9 cellular contexts compared by ENCODE assay signal in the genomic region with DNA sequence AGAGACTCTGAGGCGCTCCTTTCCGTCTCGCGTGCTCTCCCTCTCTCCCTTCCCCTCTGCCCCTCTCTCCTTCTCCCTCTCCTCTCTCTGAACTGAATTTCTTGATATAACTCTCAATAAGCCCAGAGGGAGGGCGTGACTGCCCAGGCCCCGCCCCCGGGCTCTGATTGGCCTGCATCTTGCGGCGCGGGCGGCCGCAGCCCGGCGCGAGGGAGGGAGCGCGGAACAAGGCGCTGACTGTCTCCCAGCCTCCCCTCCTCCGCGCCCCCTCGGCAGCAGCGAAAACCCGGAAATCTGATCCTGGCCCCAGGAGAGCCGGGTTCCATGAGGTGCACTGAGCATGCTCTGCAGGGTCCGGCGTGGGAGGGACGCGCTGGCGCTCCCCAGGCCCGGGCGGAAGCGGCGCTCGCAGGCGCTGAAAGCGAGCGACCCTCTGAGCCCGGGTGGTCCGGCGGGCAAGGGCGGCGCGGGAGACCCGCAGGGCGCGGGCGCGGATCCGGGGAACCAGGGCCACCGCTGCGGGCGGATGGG. TPM values are rescaled to one million over a fixed set of nuclear protein-coding genes. Genes with fewer than 3 reads are reported as not detected.
DNase-seq lines count a peak whose midpoint lies in the region; ATAC-seq, FAIRE-seq and TF ChIP-seq lines count a peak whose summit lies in the region.
"Had no signal": no experiment of that assay in that cellular context is flagged by ENCODE, and none has a peak within 500 bp of the region (broad histone marks: within the 10 kb centered on the region; RNA-seq: fewer than 3 reads in every experiment).

A gene with protein sequence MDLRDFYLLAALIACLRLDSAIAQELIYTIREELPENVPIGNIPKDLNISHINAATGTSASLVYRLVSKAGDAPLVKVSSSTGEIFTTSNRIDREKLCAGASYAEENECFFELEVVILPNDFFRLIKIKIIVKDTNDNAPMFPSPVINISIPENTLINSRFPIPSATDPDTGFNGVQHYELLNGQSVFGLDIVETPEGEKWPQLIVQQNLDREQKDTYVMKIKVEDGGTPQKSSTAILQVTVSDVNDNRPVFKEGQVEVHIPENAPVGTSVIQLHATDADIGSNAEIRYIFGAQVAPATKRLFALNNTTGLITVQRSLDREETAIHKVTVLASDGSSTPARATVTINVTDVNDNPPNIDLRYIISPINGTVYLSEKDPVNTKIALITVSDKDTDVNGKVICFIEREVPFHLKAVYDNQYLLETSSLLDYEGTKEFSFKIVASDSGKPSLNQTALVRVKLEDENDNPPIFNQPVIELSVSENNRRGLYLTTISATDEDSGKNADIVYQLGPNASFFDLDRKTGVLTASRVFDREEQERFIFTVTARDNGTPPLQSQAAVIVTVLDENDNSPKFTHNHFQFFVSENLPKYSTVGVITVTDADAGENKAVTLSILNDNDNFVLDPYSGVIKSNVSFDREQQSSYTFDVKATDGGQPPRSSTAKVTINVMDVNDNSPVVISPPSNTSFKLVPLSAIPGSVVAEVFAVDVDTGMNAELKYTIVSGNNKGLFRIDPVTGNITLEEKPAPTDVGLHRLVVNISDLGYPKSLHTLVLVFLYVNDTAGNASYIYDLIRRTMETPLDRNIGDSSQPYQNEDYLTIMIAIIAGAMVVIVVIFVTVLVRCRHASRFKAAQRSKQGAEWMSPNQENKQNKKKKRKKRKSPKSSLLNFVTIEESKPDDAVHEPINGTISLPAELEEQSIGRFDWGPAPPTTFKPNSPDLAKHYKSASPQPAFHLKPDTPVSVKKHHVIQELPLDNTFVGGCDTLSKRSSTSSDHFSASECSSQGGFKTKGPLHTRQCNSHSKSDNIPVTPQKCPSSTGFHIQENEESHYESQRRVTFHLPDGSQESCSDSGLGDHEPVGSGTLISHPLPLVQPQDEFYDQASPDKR (N-terminal part only) (minus strand): TSS at position 94 of the 531 bp plus-strand sequence. CDS start 1,896 bp downstream, outside the sequence.

- DNase-seq in NCI-H82 (lab: John Stamatoyannopoulos, UW), result peak; percentile 99
- peak; percentile 63 to 66 for DNase-seq in activated CD8-positive, alpha-beta memory T cell treated with anti-CD3 and anti-CD28 coated beads for 4 hours (ENCODE audit: low read depth in 2 of 2)
- DNase-seq in H1 (ENCODE audit: low read depth in 1 of 2, low spot score in 2 of 2), result peak; percentile 81 to 97
- peak; percentile 55 to 70 for DNase-seq in memory B cell (ENCODE audit: low spot score in 2 of 2)
- DNase-seq in stimulated activated CD8-positive, alpha-beta memory T cell treated with anti-CD3 and anti-CD28 coated beads, Interleukin-12 subunit alpha, Interleukin-12 subunit beta, amount 100 ng/mL, for 1 hour (ENCODE audit: low read depth), result peak; percentile 55

- no peak within 1 kb of the TSS for H3K14ac ChIP-seq in H1 (ENCODE audit: insufficient read length)

- 0 out of 2 replicates have a peak within 1 kb of the TSS, but pooled peaks have one; percentile 22 for H2BK15ac ChIP-seq in H1 (ENCODE audit: low read length)

- H2BK12ac ChIP-seq in H1 (ENCODE audit: low read depth, low read length), result no peak within 1 kb of the TSS; the same call in 1 of the 2 replicates

- H3K27me3 ChIP-seq in H1 (replicated peaks in 1 of 4; ENCODE audit: control insufficient read depth in 3 of 4, extremely low read depth in 1 of 4, insufficient read depth in 3 of 4, low read length in 3 of 4), result peaks cover 0 to 5% (median 5%) of the 10 kb centered on the region in 4 experiments; a peak in 4 of 7 replicates

- no peak within 1 kb of the TSS for H3K4ac ChIP-seq in H1 (replicated peaks; ENCODE audit: insufficient read length, low read depth, low read length)

- H3K9ac ChIP-seq in H1 (replicated peaks in 1 of 4; ENCODE audit: extremely low read depth in 1 of 4, low read depth in 3 of 4, low read length in 3 of 4), result peak within 1 kb of the TSS; percentile 35 to 60 (median 44); a peak in 6 of 7 replicates

- peak within 1 kb of the TSS; percentile 80 for H4K8ac ChIP-seq in H1 (ENCODE audit: extremely low read depth, insufficient read depth, low read length)

- H3K27ac Mint-ChIP-seq in memory B cell, result no peak within 1 kb of the TSS

- H3K9me3 ChIP-seq in H1 (ENCODE audit: insufficient read depth in 2 of 2, low read depth in 1 of 2, low read length in 1 of 2), result no peaks in the 10 kb centered on the region

- no peaks in the 10 kb centered on the region for H3K79me1 ChIP-seq in H1 (ENCODE audit: low read depth, low read length)

- FAIRE-seq in H1 (lab: Jason Lieb, UNC), result no peak
- FAIRE-seq: TTC549 had no signal

- POLR2A ChIA-PET in H1 (lab: Charles Lee; ENCODE audit: partially characterized antibody), result no interaction called here

- H2BK20ac ChIP-seq in H1 (ENCODE audit: low read length), result no peak within 1 kb of the TSS

- peak within 1 kb of the TSS; percentile 75 for H4K5ac ChIP-seq in H1 (ENCODE audit: insufficient read length, low read depth, low read length)

- no peak; a peak in 1 of 3 replicates for TF ChIP-seq POLR2A in H1 (IDR thresholded peaks at IDR 0.05; ENCODE audit: control extremely low read depth in 1 of 2, low read depth in 2 of 2, low read length in 2 of 2)

- peaks cover 6% of the 10 kb centered on the region for H3K4me1 Mint-ChIP-seq in memory B cell

- H3K23ac ChIP-seq in H1 (ENCODE audit: insufficient read length), result no peak within 1 kb of the TSS

- H3K4me1 ChIP-seq in H1 (replicated peaks in 1 of 4; ENCODE audit: control insufficient read depth in 3 of 4, insufficient read depth in 4 of 4, low read length in 3 of 4), result peaks cover 0 to 3% (median 0%) of the 10 kb centered on the region in 4 experiments; a peak in 5 of 7 replicates

- no peak within 1 kb of the TSS for H3K4me3 Mint-ChIP-seq in memory B cell

- no peaks in the 10 kb centered on the region for H3K9me3 Mint-ChIP-seq in memory B cell

- H3K27ac ChIP-seq in C4-2B, result peak within 1 kb of the TSS; percentile 18; the same call in 1 of the 2 replicates
- no peak within 1 kb of the TSS for H3K27ac ChIP-seq in H1 (ENCODE audit: low read depth, low read length)

- peak; percentile 96 for ATAC-seq in GM19438 (IDR thresholded peaks at IDR 0.05; ENCODE audit: low read depth, unreplicated experiment)
- peak; percentile 98 for ATAC-seq in HG03565 (IDR thresholded peaks at IDR 0.05; ENCODE audit: unreplicated experiment)
- ATAC-seq in memory B cell (ENCODE audit: low read depth), result peak; percentile 94

- no peak for TF ChIP-seq RAD21 in H1 (IDR thresholded peaks at IDR 0.05 in 1 of 2, conservative IDR thresholded peaks at IDR 0.05 in 1 of 2; ENCODE audit: low read depth in 2 of 2, low read length in 2 of 2)

- H3K56ac ChIP-seq in H1 (replicated peaks; ENCODE audit: insufficient read length, low read depth, low read length), result peak within 1 kb of the TSS; percentile 54

- no peaks in the 10 kb centered on the region for H3K36me3 ChIP-seq in H1 (ENCODE audit: control insufficient read depth in 2 of 4, insufficient read depth in 4 of 4, low read length in 3 of 4)

- peak within 1 kb of the TSS; percentile 82 for H4K91ac ChIP-seq in H1 (replicated peaks; ENCODE audit: insufficient read length, low read length)

- peak within 1 kb of the TSS; percentile 61; the same call in 1 of the 2 replicates for H2BK5ac ChIP-seq in H1 (ENCODE audit: low read depth, low read length)

- no peak within 1 kb of the TSS; the same call in 1 of the 2 replicates for H3K18ac ChIP-seq in H1 (ENCODE audit: extremely low read depth, low read length)

- H4K20me1 ChIP-seq in H1 (replicated peaks in 1 of 2; ENCODE audit: control insufficient read depth in 1 of 2, insufficient read depth in 2 of 2, low read length in 2 of 2), result no peaks in the 10 kb centered on the region

- H3K23me2 ChIP-seq in H1 (ENCODE audit: low read depth, low read length), result peaks cover 7% of the 10 kb centered on the region

- peak within 1 kb of the TSS; percentile 76 to 88 (median 86) for H3K4me3 ChIP-seq in H1 (ENCODE audit: extremely low read depth in 1 of 4, insufficient read depth in 2 of 4, low read depth in 3 of 4, low read length in 4 of 4)

- 1% methylated on average over 35 of the region's 52 CpGs; no CpG with 5 or more reads in 1 of the 2 experiments for WGBS in H1 (ENCODE audit: extremely low coverage in 1 of 2, insufficient coverage in 1 of 2, insufficient read length in 1 of 2, insufficient replicate concordance in 2 of 2, low coverage in 1 of 2, low lambda C conversion rate in 2 of 2, missing lambda C conversion rate in 1 of 2), 2 experiments

- H3K36me3 Mint-ChIP-seq in memory B cell, result no peaks in the 10 kb centered on the region

- CTCF ChIA-PET in H1 (lab: Charles Lee; ENCODE audit: partially characterized antibody), result interaction anchor here (0.6 to 1.3 kb wide), 2 partner anchors 186 to 611 kb away, joined by 3 to 4 read pairs; no protein-coding TSS in a partner anchor

- H2AFZ ChIP-seq in H1 (ENCODE audit: low read length), result peak within 1 kb of the TSS; percentile 92

- no peak within 1 kb of the TSS for H2AK5ac ChIP-seq in H1 (ENCODE audit: low read depth, low read length)

- TF ChIP-seq CTCF in C4-2B (conservative IDR thresholded peaks at IDR 0.05) (no peak), H1 (IDR thresholded peaks at IDR 0.05; ENCODE audit: control extremely low read depth in 1 of 3, insufficient read depth in 1 of 3, low read depth in 1 of 3, low read length in 3 of 3) (no peak)

- peaks cover 10% of the 10 kb centered on the region for H3K27me3 Mint-ChIP-seq in memory B cell

- peak in 1 of 2 experiments; percentile 64; a peak in 1 of 3 replicates for TF ChIP-seq EP300 in H1 (IDR thresholded peaks at IDR 0.05; ENCODE audit: borderline replicate concordance in 1 of 2, low read depth in 2 of 2, low read length in 2 of 2)

- no peaks in the 10 kb centered on the region for H3K79me2 ChIP-seq in H1 (ENCODE audit: control insufficient read depth in 1 of 2, insufficient read depth in 2 of 2, low read length in 2 of 2)

- H2BK120ac ChIP-seq in H1 (replicated peaks; ENCODE audit: low read depth, low read length), result no peak within 1 kb of the TSS

- peak within 1 kb of the TSS; percentile 92 to 100 for H3K4me2 ChIP-seq in H1 (ENCODE audit: insufficient read depth in 1 of 2, low read depth in 2 of 2, low read length in 2 of 2)

TF ChIP-seq in H1, 55 proteins besides CTCF, POLR2A, EP300 and RAD21 (continues in another document):
- TF ChIP-seq CTBP2 (IDR thresholded peaks at IDR 0.05; ENCODE audit: borderline replicate concordance, insufficient read depth, insufficient read length, low read length) (peak; percentile 92), BCL11A (IDR thresholded peaks at IDR 0.05; ENCODE audit: low read depth in 2 of 2, low read length in 2 of 2) (no peak), SIX5 (IDR thresholded peaks at IDR 0.05; ENCODE audit: low read depth, low read length) (no peak), ASH2L (IDR thresholded peaks at IDR 0.05; ENCODE audit: low read length) (no peak)

RNA-seq across cellular contexts. Expression of the gene that starts here (rescaled TPM):
- total RNA-seq in H1 (2021; fragmentation: NEBNext Ultra II Directional; extraction: Animal tissue kit (Norgen Biotek cat#: 25700)), result 0.60 and 0.77 TPM in 2 replicates
- polyA plus RNA-seq in H1 (2011; rRNA removed), result 0.08 and 0.12 TPM in 2 replicates
- 0.17 TPM for polyA plus RNA-seq in H1 (2011; cell fraction: cytosol; rRNA removed)
- polyA plus RNA-seq in H1 (2011; cell fraction: nucleus; rRNA removed), result 0.16 TPM
- 0.15 to 0.47 TPM (median 0.28 TPM) in 4 replicates for polyA plus RNA-seq in H1 (2012, experiment 1 of 2)
- 0.01 TPM for polyA plus RNA-seq in H1 (2012, experiment 2 of 2)
- polyA plus RNA-seq in H1 (2013, experiment 1 of 2), result 0.53 TPM
- polyA plus RNA-seq in H1 (2013, experiment 2 of 2), result 0.50 TPM
- polyA minus RNA-seq in H1 (2011; rRNA and poly(A)+ RNA removed), result 1.2 and 1.7 TPM in 2 replicates
- 0.29 TPM for polyA minus RNA-seq in H1 (2011; cell fraction: cytosol; rRNA and poly(A)+ RNA removed)
- 1.2 TPM for polyA minus RNA-seq in H1 (2011; cell fraction: nucleus; rRNA and poly(A)+ RNA removed)
